22 cellular contexts compared by ENCODE assay signal in genomic region chr12:132702640-132703039, GRCh38. TPM values are rescaled to one million over a fixed set of nuclear protein-coding genes. Genes with fewer than 3 reads are reported as not detected.
A peak's percentile ranks its signal among the peaks of the same experiment; 100 is the strongest.
DNase-seq lines count a peak whose midpoint lies in the region; ATAC-seq, FAIRE-seq and TF ChIP-seq lines count a peak whose summit lies in the region.
"Had no signal": no experiment of that assay in that cellular context is flagged by ENCODE, and none has a peak within 500 bp of the region (broad histone marks: within the 10 kb centered on the region; RNA-seq: fewer than 3 reads in every experiment).

No MANE protein-coding gene starts in this region.

- no peak for DNase-seq in HCT116 (ENCODE audit: low read depth, low spot score)
- no peak for DNase-seq in K562 (ENCODE audit: extremely low read depth in 1 of 4, low spot score in 3 of 4)
- no peak for DNase-seq in HT-29 (ENCODE audit: low spot score)
- DNase-seq: activated CD8-positive, alpha-beta T cell treated with anti-CD3 and anti-CD28 coated beads for 36 hours; activated gamma-delta T cell treated with Interleukin-2 at 50 U/mL for 16 hours; AML-193; CD8-positive, alpha-beta memory T cell; dorsolateral prefrontal cortex; heart left ventricle; left colon; NCI-H1105 treated with DMSO at 0.1 percent for 48 hours; NCI-H2081; occipital lobe; OCI-M1; SHP77; small intestine; stimulated activated naive CD4-positive, alpha-beta T cell had no signal

- H3K9me3 ChIP-seq in HCT116 (ENCODE audit: control insufficient read depth in 1 of 2, insufficient read depth in 1 of 2, low read depth in 1 of 2, low read length in 2 of 2) = no peaks in the 10 kb centered on the region
- H3K9me3 ChIP-seq in K562 (replicated peaks; ENCODE audit: control insufficient read depth, insufficient read depth, low read depth, low read length) = no peaks in the 10 kb centered on the region
- no peaks in the 10 kb centered on the region for H3K9me3 ChIP-seq in gastroesophageal sphincter
- H3K9me3 ChIP-seq: heart left ventricle had no signal

- H3K79me2 ChIP-seq in HCT116 (ENCODE audit: insufficient read depth, low read length) (peaks cover 5% of the 10 kb centered on the region), K562 (ENCODE audit: control insufficient read depth, insufficient read depth, low read length) (no peaks in the 10 kb centered on the region)

- H3K9me1 ChIP-seq in K562 (ENCODE audit: control insufficient read depth, insufficient read depth, low read length) = no peaks in the 10 kb centered on the region

- no peaks in the 10 kb centered on the region for H3K9me2 ChIP-seq in HCT116 (ENCODE audit: insufficient read depth)

- intact Hi-C loops in HCT116 (cut with micrococcal nuclease) = no loop called here
- intact Hi-C loops in K562 (cut with micrococcal nuclease) = no loop called here

- H3K27ac Mint-ChIP-seq in stimulated activated memory B cell treated with anti-CD40 and anti-IgM and Interleukin-4, amounts not matched to agents 10 μg/mL and 1 μg/mL and 100 μg/mL, for 72 hours = peak overlapping the region; percentile 0
- H3K27ac Mint-ChIP-seq: activated CD8-positive, alpha-beta T cell treated with anti-CD3 and anti-CD28 coated beads for 36 hours had no signal

- POLR2A ChIA-PET in HCT116 (lab: Charles Lee) (no interaction called here), K562 (lab: Yijun Ruan, JAX) (interaction anchor here (0.9 kb wide), 1 partner anchor 10 kb away, joined by 4 read pairs; no protein-coding TSS in a partner anchor)

- H3K36me3 ChIP-seq in HCT116 (ENCODE audit: control insufficient read depth in 1 of 2, insufficient read depth in 2 of 2, low read length in 2 of 2) (peaks cover 5 to 22% of the 10 kb centered on the region in 2 experiments; a peak in 2 of 4 replicates), K562 (ENCODE audit: control insufficient read depth, insufficient read depth, low read length) (peaks cover 68% of the 10 kb centered on the region), gastroesophageal sphincter (peaks cover 0 to 79% of the 10 kb centered on the region in 2 donors)

- H3K4me3 ChIP-seq in HCT116 (replicated peaks in 1 of 2; ENCODE audit: low read depth in 1 of 2, low read length in 2 of 2) = no peak overlapping the region
- no peak overlapping the region for H3K4me3 ChIP-seq in K562
- no peak overlapping the region for H3K4me3 ChIP-seq in gastroesophageal sphincter
- H3K4me3 ChIP-seq: dorsolateral prefrontal cortex, heart left ventricle had no signal

- no peak for FAIRE-seq in K562 (lab: Jason Lieb, UNC)
- FAIRE-seq: GM12892, small intestine had no signal

- H3K4me3 Mint-ChIP-seq in stimulated activated memory B cell treated with anti-CD40 and anti-IgM and Interleukin-4, amounts not matched to agents 10 μg/mL and 1 μg/mL and 100 μg/mL, for 72 hours = no peak overlapping the region
- H3K4me3 Mint-ChIP-seq: activated CD8-positive, alpha-beta T cell treated with anti-CD3 and anti-CD28 coated beads for 36 hours; CD8-positive, alpha-beta memory T cell; memory B cell had no signal

- ATAC-seq in HCT116 (peak; percentile 62), K562 (peak; percentile 66), gastroesophageal sphincter (no peak)
- no peak for ATAC-seq in stimulated activated memory B cell treated with anti-CD40 and anti-IgM and Interleukin-4, amounts not matched to agents 10 μg/mL and 1 μg/mL and 100 μg/mL, for 72 hours
- ATAC-seq: activated CD4-positive, CD25-positive, alpha-beta regulatory T cell treated with anti-CD3 and anti-CD28 coated beads, Interleukin-2, amount 50 U/mL, for 24 hours; activated CD8-positive, alpha-beta T cell treated with anti-CD3 and anti-CD28 coated beads for 36 hours; left colon had no signal

- peaks cover 46% of the 10 kb centered on the region for H3K36me3 Mint-ChIP-seq in stimulated activated memory B cell treated with anti-CD40 and anti-IgM and Interleukin-4, amounts not matched to agents 10 μg/mL and 1 μg/mL and 100 μg/mL, for 72 hours

- H3K9me3 Mint-ChIP-seq in stimulated activated memory B cell treated with anti-CD40 and anti-IgM and Interleukin-4, amounts not matched to agents 10 μg/mL and 1 μg/mL and 100 μg/mL, for 72 hours = peaks cover 4% of the 10 kb centered on the region

- H2AFZ ChIP-seq in HCT116 (ENCODE audit: low read depth, low read length, poor library complexity, severe bottlenecking) (no peak overlapping the region), K562 (ENCODE audit: low read depth, low read length) (no peak overlapping the region)

- H3K27me3 ChIP-seq in HCT116 (ENCODE audit: insufficient read depth, low read length) (no peaks in the 10 kb centered on the region), K562 (ENCODE audit: control insufficient read depth in 2 of 2, insufficient read depth in 2 of 2, low read length in 2 of 2) (no peaks in the 10 kb centered on the region), gastroesophageal sphincter (no peaks in the 10 kb centered on the region)
- H3K27me3 ChIP-seq: dorsolateral prefrontal cortex, heart left ventricle had no signal

- CTCF ChIA-PET in HCT116 (lab: Charles Lee) = no interaction called here
- CTCF ChIA-PET in K562 (lab: Yijun Ruan, JAX; ENCODE audit: low intra/inter-chr PET ratio) = no interaction called here

- H4K20me1 ChIP-seq in HCT116 (ENCODE audit: insufficient read depth) (no peaks in the 10 kb centered on the region), K562 (replicated peaks; ENCODE audit: control insufficient read depth, insufficient read depth, low read length) (no peaks in the 10 kb centered on the region)

- H3K4me1 Mint-ChIP-seq in stimulated activated memory B cell treated with anti-CD40 and anti-IgM and Interleukin-4, amounts not matched to agents 10 μg/mL and 1 μg/mL and 100 μg/mL, for 72 hours = peaks cover 33% of the 10 kb centered on the region

- no peak for TF ChIP-seq RAD21 in HCT116 (IDR thresholded peaks at IDR 0.05; ENCODE audit: low read depth)
- no peak for TF ChIP-seq RAD21 in K562 (CRISPR knock-in tag; conservative IDR thresholded peaks at IDR 0.05 in 1 of 2, IDR thresholded peaks at IDR 0.05 in 1 of 2)

- H3K4me2 ChIP-seq in HCT116 (ENCODE audit: low read length) = no peak overlapping the region
- no peak overlapping the region for H3K4me2 ChIP-seq in K562 (ENCODE audit: insufficient read depth, low read length)

- H3K27ac ChIP-seq in HCT116 (ENCODE audit: low read depth, low read length) (no peak overlapping the region), K562 (ENCODE audit: extremely low read depth, low read depth, low read length) (no peak overlapping the region), gastroesophageal sphincter (no peak overlapping the region)
- H3K27ac ChIP-seq: heart left ventricle had no signal

- no peak for TF ChIP-seq POLR2A in HCT116 (IDR thresholded peaks at IDR 0.05; ENCODE audit: borderline replicate concordance, extremely low read depth, insufficient read depth, insufficient read length)
- TF ChIP-seq POLR2A in K562 (conservative IDR thresholded peaks at IDR 0.05) = no peak
- no peak for TF ChIP-seq POLR2A in gastroesophageal sphincter (IDR thresholded peaks at IDR 0.05)

- in situ Hi-C loops in K562 (cut with MboI) = no loop called here

- no peaks in the 10 kb centered on the region for H3K4me1 ChIP-seq in HCT116 (ENCODE audit: control insufficient read depth in 1 of 2, insufficient read depth in 2 of 2, low read length in 2 of 2)
- peaks cover 0 to 7% of the 10 kb centered on the region in 2 experiments; a peak in 2 of 5 replicates for H3K4me1 ChIP-seq in K562 (replicated peaks in 1 of 2; ENCODE audit: control insufficient read depth in 2 of 2, insufficient read depth in 2 of 2, low read length in 2 of 2)
- H3K4me1 ChIP-seq in gastroesophageal sphincter = no peaks in the 10 kb centered on the region

- BruUV-seq in HCT116 (replicated peaks; lab: Mats Ljungman, UMichigan) (no TSS peak), K562 (replicated peaks; lab: Mats Ljungman, UMichigan) (no TSS peak)

- TF ChIP-seq CTCF in HCT116 (IDR thresholded peaks at IDR 0.05 in 2 of 3, conservative IDR thresholded peaks at IDR 0.05 in 1 of 3; ENCODE audit: borderline replicate concordance in 1 of 3, insufficient read depth in 1 of 3, low read depth in 2 of 3, low read length in 2 of 3) = no peak
- peak in 2 of 3 experiments; percentile 7; a peak in 1 of 6 replicates for TF ChIP-seq CTCF in K562 (IDR thresholded peaks at IDR 0.05 in 2 of 3, conservative IDR thresholded peaks at IDR 0.05 in 1 of 3; ENCODE audit: insufficient read depth in 2 of 3, low read depth in 1 of 3, low read length in 3 of 3)
- no peak for TF ChIP-seq CTCF in gastroesophageal sphincter (IDR thresholded peaks at IDR 0.05)

- TF ChIP-seq EP300 in K562 (IDR thresholded peaks at IDR 0.05; ENCODE audit: low read length) (no peak), gastroesophageal sphincter (IDR thresholded peaks at IDR 0.05) (no peak)

- no peaks in the 10 kb centered on the region for H3K27me3 Mint-ChIP-seq in stimulated activated memory B cell treated with anti-CD40 and anti-IgM and Interleukin-4, amounts not matched to agents 10 μg/mL and 1 μg/mL and 100 μg/mL, for 72 hours
- H3K27me3 Mint-ChIP-seq: activated CD8-positive, alpha-beta T cell treated with anti-CD3 and anti-CD28 coated beads for 36 hours; CD8-positive, alpha-beta memory T cell; memory B cell had no signal

- RAD21 ChIA-PET in HCT116 (lab: Charles Lee; ENCODE audit: low non-redundant PET in 1 of 2, low total read pairs in 2 of 2, uncharacterized antibody in 2 of 2, unreplicated experiment in 2 of 2) = no interaction called here

- 94% methylated on average over 2 of the region's 4 CpGs for WGBS in K562 (ENCODE audit: insufficient coverage, low coverage, missing lambda C conversion rate)
- WGBS in gastroesophageal sphincter (ENCODE audit: low coverage in 1 of 2), 2 donors = no CpG with 5 or more reads among the region's 4 CpGs

- H3K9ac ChIP-seq in HCT116 (ENCODE audit: low read length) = no peak overlapping the region
- no peak overlapping the region; a peak in 1 of 4 replicates for H3K9ac ChIP-seq in K562 (ENCODE audit: insufficient read depth in 1 of 2, low read depth in 2 of 2, low read length in 2 of 2)

RNA-seq across cellular contexts. Expression of gene PGAM5, which starts 8.0 kb away (rescaled TPM):
- total RNA-seq in HCT116 (2021; ENCODE audit: unreplicated experiment) (98.3 TPM), K562 (2014; rRNA removed) (99.8 and 119 TPM in 2 replicates), K562 (2014; rRNA removed; fragmentation: Illumina TruSeq; extraction: Trizol) (56.8 and 69.5 TPM in 2 replicates), K562 (2015; rRNA removed; fragmentation: Illumina TruSeq; extraction: Trizol) (88.5 and 89.0 TPM in 2 replicates), K562 (2021) (121 and 125 TPM in 2 replicates), gastroesophageal sphincter (10 to 100 TPM; 23.8 to 29.6 (median 26.1) TPM)
- 48.9 and 51.5 TPM in 2 replicates for polyA plus RNA-seq in HCT116 (2012)
- 33.1 and 58.6 TPM in 2 replicates for total RNA-seq in K562 (2011; cell fraction: chromatin; rRNA removed; ENCODE audit: low replicate concordance)
- 36.3 and 36.7 TPM in 2 replicates for total RNA-seq in K562 (2011; cell fraction: nucleolus; rRNA removed)
- 27.6 and 28.5 TPM in 2 replicates for total RNA-seq in K562 (2011; cell fraction: nucleoplasm; rRNA removed)
- polyA plus RNA-seq in K562 (2011; rRNA removed) (49.1 and 49.2 TPM in 2 replicates), K562 (2014; fragmentation: Illumina TruSeq; extraction: Trizol) (90.2 and 97.3 TPM in 2 replicates), K562 (2014; fragmentation: Nextera tagmentation; extraction: Ambion mirVana) (10 to 100 TPM in 1 of 2 experiments, 1 to 10 TPM in 1; 7.4 to 11.4 TPM), K562 (2014; rRNA removed) (60.7 and 78.9 TPM in 2 replicates)
- 56.7 and 135 TPM in 2 replicates for polyA plus RNA-seq in K562 (2011; cell fraction: cytosol; rRNA removed)
- 20.9 and 37.2 TPM in 2 replicates for polyA plus RNA-seq in K562 (2011; cell fraction: nucleus; rRNA removed)
- 39.2 and 77.3 TPM in 2 replicates for polyA plus RNA-seq in K562 (2012)
- polyA minus RNA-seq in K562 (2011; rRNA and poly(A)+ RNA removed) = 33.5 and 64.2 TPM in 2 replicates
- 85.1 and 114 TPM in 2 replicates for polyA minus RNA-seq in K562 (2011; cell fraction: cytosol; rRNA and poly(A)+ RNA removed)
- 17.0 and 19.7 TPM in 2 replicates for polyA minus RNA-seq in K562 (2011; cell fraction: nucleus; rRNA and poly(A)+ RNA removed)
- 183 and 191 TPM in 2 replicates for total RNA-seq in HT-29 (2014; rRNA removed; shearing (Covaris generic))

RNA-seq across cellular contexts. Expression of gene PXMP2, which starts 15.3 kb away (rescaled TPM):
- total RNA-seq in HCT116 (2021; ENCODE audit: unreplicated experiment) (30.9 TPM), K562 (2014; rRNA removed) (66.1 and 70.9 TPM in 2 replicates), K562 (2014; rRNA removed; fragmentation: Illumina TruSeq; extraction: Trizol) (34.8 and 37.8 TPM in 2 replicates), K562 (2015; rRNA removed; fragmentation: Illumina TruSeq; extraction: Trizol) (39.8 and 41.0 TPM in 2 replicates), K562 (2021) (46.1 and 49.6 TPM in 2 replicates), gastroesophageal sphincter (10 to 100 TPM; 31.9 to 68.8 (median 55.4) TPM)
- 24.5 and 33.0 TPM in 2 replicates for polyA plus RNA-seq in HCT116 (2012)
- 19.3 and 34.7 TPM in 2 replicates for total RNA-seq in K562 (2011; cell fraction: chromatin; rRNA removed; ENCODE audit: low replicate concordance)
- 30.4 and 31.9 TPM in 2 replicates for total RNA-seq in K562 (2011; cell fraction: nucleolus; rRNA removed)
- 32.8 and 57.0 TPM in 2 replicates for total RNA-seq in K562 (2011; cell fraction: nucleoplasm; rRNA removed)
- polyA plus RNA-seq in K562 (2011; rRNA removed) (37.7 and 44.7 TPM in 2 replicates), K562 (2014; fragmentation: Illumina TruSeq; extraction: Trizol) (43.1 and 52.3 TPM in 2 replicates), K562 (2014; fragmentation: Nextera tagmentation; extraction: Ambion mirVana) (1 to 10 TPM; 3.0 to 6.8 TPM), K562 (2014; rRNA removed) (64.0 and 66.0 TPM in 2 replicates)
- polyA plus RNA-seq in K562 (2011; cell fraction: cytosol; rRNA removed) = 48.9 and 69.8 TPM in 2 replicates
- polyA plus RNA-seq in K562 (2011; cell fraction: nucleus; rRNA removed) = 30.7 and 38.7 TPM in 2 replicates
- 43.7 and 55.0 TPM in 2 replicates for polyA plus RNA-seq in K562 (2012)
- 14.0 and 19.0 TPM in 2 replicates for polyA minus RNA-seq in K562 (2011; rRNA and poly(A)+ RNA removed)
- 12.7 and 15.9 TPM in 2 replicates for polyA minus RNA-seq in K562 (2011; cell fraction: cytosol; rRNA and poly(A)+ RNA removed)
- polyA minus RNA-seq in K562 (2011; cell fraction: nucleus; rRNA and poly(A)+ RNA removed) = 7.6 and 10.8 TPM in 2 replicates
- total RNA-seq in HT-29 (2014; rRNA removed; shearing (Covaris generic)) = 92.5 and 102 TPM in 2 replicates

RNA-seq across cellular contexts. Expression of gene POLE, which starts 15.5 kb away (rescaled TPM):
- total RNA-seq in HCT116 (2021; ENCODE audit: unreplicated experiment) = 128 TPM
- 58.0 and 71.0 TPM in 2 replicates for polyA plus RNA-seq in HCT116 (2012)
- 895 and 1,680 TPM in 2 replicates for total RNA-seq in K562 (2011; cell fraction: chromatin; rRNA removed; ENCODE audit: low replicate concordance)
- total RNA-seq in K562 (2011; cell fraction: nucleolus; rRNA removed) = 685 and 695 TPM in 2 replicates
- 707 and 745 TPM in 2 replicates for total RNA-seq in K562 (2011; cell fraction: nucleoplasm; rRNA removed)
- 83.6 and 86.3 TPM in 2 replicates for total RNA-seq in K562 (2014; rRNA removed)
- total RNA-seq in K562 (2014; rRNA removed; fragmentation: Illumina TruSeq; extraction: Trizol) = 36.3 and 39.1 TPM in 2 replicates
- 42.2 and 42.3 TPM in 2 replicates for total RNA-seq in K562 (2015; rRNA removed; fragmentation: Illumina TruSeq; extraction: Trizol)
- total RNA-seq in K562 (2021) = 130 and 154 TPM in 2 replicates
- 49.6 and 81.7 TPM in 2 replicates for polyA plus RNA-seq in K562 (2011; rRNA removed)
- polyA plus RNA-seq in K562 (2011; cell fraction: cytosol; rRNA removed) = 34.1 and 49.5 TPM in 2 replicates
- 471 and 640 TPM in 2 replicates for polyA plus RNA-seq in K562 (2011; cell fraction: nucleus; rRNA removed)
- polyA plus RNA-seq in K562 (2012) = 78.0 and 105 TPM in 2 replicates
- polyA plus RNA-seq in K562 (2014; fragmentation: Illumina TruSeq; extraction: Trizol) = 64.2 and 65.6 TPM in 2 replicates
- polyA plus RNA-seq in K562 (2014; fragmentation: Nextera tagmentation; extraction: Ambion mirVana) = 1 to 10 TPM; 2.4 to 2.5 TPM
- 90.6 and 126 TPM in 2 replicates for polyA plus RNA-seq in K562 (2014; rRNA removed)
- polyA minus RNA-seq in K562 (2011; rRNA and poly(A)+ RNA removed) = 94.9 and 115 TPM in 2 replicates
- 123 and 159 TPM in 2 replicates for polyA minus RNA-seq in K562 (2011; cell fraction: cytosol; rRNA and poly(A)+ RNA removed)
- polyA minus RNA-seq in K562 (2011; cell fraction: nucleus; rRNA and poly(A)+ RNA removed) = 317 and 354 TPM in 2 replicates
- 10 to 100 TPM in 3 of 4 donors, 1 to 10 TPM in 1; 7.2 to 63.8 (median 23.3) TPM for total RNA-seq in gastroesophageal sphincter
- 86.0 and 104 TPM in 2 replicates for total RNA-seq in HT-29 (2014; rRNA removed; shearing (Covaris generic))

RNA-seq across cellular contexts. Expression of gene ANKLE2, which starts 59.0 kb away (rescaled TPM):
- 68.8 TPM for total RNA-seq in HCT116 (2021; ENCODE audit: unreplicated experiment)
- polyA plus RNA-seq in HCT116 (2012) = 61.0 and 74.0 TPM in 2 replicates
- 353 and 486 TPM in 2 replicates for total RNA-seq in K562 (2011; cell fraction: chromatin; rRNA removed; ENCODE audit: low replicate concordance)
- total RNA-seq in K562 (2011; cell fraction: nucleolus; rRNA removed) = 225 and 254 TPM in 2 replicates
- total RNA-seq in K562 (2011; cell fraction: nucleoplasm; rRNA removed) = 264 and 271 TPM in 2 replicates
- 33.6 and 42.3 TPM in 2 replicates for total RNA-seq in K562 (2014; rRNA removed)
- 44.0 and 45.6 TPM in 2 replicates for total RNA-seq in K562 (2014; rRNA removed; fragmentation: Illumina TruSeq; extraction: Trizol)
- total RNA-seq in K562 (2015; rRNA removed; fragmentation: Illumina TruSeq; extraction: Trizol) = 49.5 and 50.4 TPM in 2 replicates
- 54.3 and 56.9 TPM in 2 replicates for total RNA-seq in K562 (2021)
- 57.7 and 69.0 TPM in 2 replicates for polyA plus RNA-seq in K562 (2011; rRNA removed)
- 41.4 and 48.0 TPM in 2 replicates for polyA plus RNA-seq in K562 (2011; cell fraction: cytosol; rRNA removed)
- polyA plus RNA-seq in K562 (2011; cell fraction: nucleus; rRNA removed) = 224 and 322 TPM in 2 replicates
- 39.1 and 44.5 TPM in 2 replicates for polyA plus RNA-seq in K562 (2012)
- 43.6 and 46.3 TPM in 2 replicates for polyA plus RNA-seq in K562 (2014; fragmentation: Illumina TruSeq; extraction: Trizol)
- 1 to 10 TPM; 3.2 TPM for polyA plus RNA-seq in K562 (2014; fragmentation: Nextera tagmentation; extraction: Ambion mirVana)
- polyA plus RNA-seq in K562 (2014; rRNA removed) = 49.7 and 51.6 TPM in 2 replicates
- 139 and 163 TPM in 2 replicates for polyA minus RNA-seq in K562 (2011; rRNA and poly(A)+ RNA removed)
- 46.5 and 72.4 TPM in 2 replicates for polyA minus RNA-seq in K562 (2011; cell fraction: cytosol; rRNA and poly(A)+ RNA removed)
- polyA minus RNA-seq in K562 (2011; cell fraction: nucleus; rRNA and poly(A)+ RNA removed) = 105 and 129 TPM in 2 replicates
- total RNA-seq in gastroesophageal sphincter = 10 to 100 TPM; 33.1 to 61.5 (median 49.9) TPM
- 57.4 and 67.6 TPM in 2 replicates for total RNA-seq in HT-29 (2014; rRNA removed; shearing (Covaris generic))

Comparison
In these comparisons a context has a peak if more than half of its experiments do, and no peak if none do; other contexts are left out.
1. ATAC-seq: peak in HCT116 (single experiment) and K562 (single experiment); none in stimulated activated memory B cell treated with anti-CD40 and anti-IgM and Interleukin-4, amounts not matched to agents 10 μg/mL and 1 μg/mL and 100 μg/mL, for 72 hours (single experiment) and gastroesophageal sphincter (single experiment).
2. CTCF ChIP-seq: peak in K562 (2 of 3); none in HCT116 (0 of 3) and gastroesophageal sphincter (0 of 4).
3. Of the 22 proteins assayed by ChIP-seq in both K562 and HCT116: peak only in K562: CTCF; only in HCT116: none; in both: none; in neither: 21.